ENCODE assay signal across 33 cellular contexts in the genomic region with DNA sequence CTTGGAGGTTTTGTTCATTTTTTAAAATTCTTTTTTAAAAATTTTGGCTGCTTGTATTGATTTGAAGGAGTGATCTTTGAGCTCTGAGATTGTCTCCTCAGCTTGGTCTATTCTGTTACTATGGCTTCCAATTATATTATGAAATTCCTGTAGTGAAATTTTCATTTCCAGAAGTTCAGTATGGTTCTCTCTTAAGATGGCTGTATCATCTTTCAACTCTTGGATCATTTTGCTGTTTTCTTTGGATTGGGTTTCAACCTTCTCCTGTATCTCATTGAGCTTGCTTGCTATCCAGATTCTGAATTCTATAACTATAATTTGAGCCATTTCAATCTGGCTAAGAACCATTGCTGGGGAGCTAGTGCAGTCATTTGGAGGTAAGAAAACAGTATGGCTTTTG.
"Had no signal": no experiment of that assay in that cellular context is flagged by ENCODE, and none has a peak within 500 bp of the region (broad histone marks: within the 10 kb centered on the region; RNA-seq: fewer than 3 reads in every experiment).

No MANE protein-coding gene starts in this region.

- H3K27me3 ChIP-seq: body of pancreas, breast epithelium, Peyer's patch had no signal

- H3K4me3 ChIP-seq: body of pancreas, breast epithelium, K562, Peyer's patch had no signal

- DNase-seq: activated B cell treated with CpG ODN at 0.5 μM for 24 hours; activated CD4-positive, alpha-beta memory T cell treated with anti-CD3 and anti-CD28 coated beads for 36 hours; activated CD4-positive, alpha-beta T cell treated with anti-CD3 and anti-CD28 coated beads for 4 hours; activated CD4-positive, alpha-beta T cell treated with anti-CD3 and anti-CD28 coated beads, Interleukin-2, amount 50 U/mL, for 1 hour; activated CD4-positive, CD25-positive, alpha-beta regulatory T cell treated with anti-CD3 and anti-CD28 coated beads, Interleukin-2, amount 50 U/mL, for 72 hours; activated CD8-positive, alpha-beta memory T cell treated with anti-CD3 and anti-CD28 coated beads, Interleukin-2, amount 50 U/mL, for 4 hours; activated gamma-delta T cell treated with Interleukin-2 at 50 U/mL for 16 hours; activated naive CD4-positive, alpha-beta T cell treated with anti-CD3 and anti-CD28 coated beads for 36 hours; activated T-cell treated with anti-CD3 and anti-CD28 coated beads for 4 hours; activated T-cell treated with anti-CD3 and anti-CD28 coated beads, Interleukin-2, amount 50 U/mL, for 4 hours; anterior cingulate cortex; body of pancreas; IMR-90; MM.1S; MV-4-11; NCI-H1092; NCI-H1436 treated with DMSO at 0.1 percent for 48 hours; NCI-H1694 treated with DMSO at 0.1 percent for 48 hours; NCI-H2029; NCI-H510A; NCI-H526; NK-92 treated with Interleukin-12 subunit alpha and Interleukin-12 subunit beta, amount 100 ng/mL, for 24 hours; PC-3; Peyer's patch; RPMI8226; SW 1271; T-helper 1 cell; T-helper 2 cell; T-helper 9 cell had no signal

- H3K27ac ChIP-seq: body of pancreas, breast epithelium, Peyer's patch, VCaP had no signal

- H3K4me1 ChIP-seq: body of pancreas, breast epithelium, Peyer's patch had no signal

- H3K9me3 ChIP-seq: body of pancreas, breast epithelium, Peyer's patch had no signal

- H3K36me3 ChIP-seq: breast epithelium, Peyer's patch had no signal

- ATAC-seq: activated naive CD4-positive, alpha-beta T cell treated with anti-CD3 and anti-CD28 coated beads, Interleukin-2, amount 50 U/mL, for 72 hours; activated T-cell treated with anti-CD3 and anti-CD28 coated beads, Interleukin-2, amount 50 U/mL, for 4 hours; body of pancreas; K562; PC-3 had no signal
